8 cellular contexts compared by ENCODE assay signal in genomic region chr5:172835246-172836030, GRCh38.
DNase-seq lines count a peak whose midpoint lies in the region; ATAC-seq and TF ChIP-seq lines count a peak whose summit lies in the region.

No MANE protein-coding gene starts in this region.

- H3K27ac Mint-ChIP-seq in dendritic cell treated with granulocyte-macrophage colony-stimulating factor and Interleukin-4, amounts not matched to agents 40 ng/mL and 50 ng/mL, for 4 days: peak overlapping the region; percentile 89
- peak overlapping the region; percentile 39 to 51 (median 40) for H3K27ac Mint-ChIP-seq in nephron

- H3K9me3 ChIP-seq in BLaER1 (no peaks in the 10 kb centered on the region), KOPT-K1 (ENCODE audit: insufficient read depth, low read length, poor library complexity, severe bottlenecking) (no peaks in the 10 kb centered on the region)

- DNase-seq in GM10248 (ENCODE audit: extremely low spot score) (no peak), hepatic stellate cell (ENCODE audit: low spot score) (no peak), LoVo (ENCODE audit: low spot score) (no peak)

- CTCF ChIA-PET in GM10248 (lab: Yijun Ruan, JAX): interaction anchor here (1.0 to 2.1 kb wide), 9 partner anchors 11 to 119 kb away, joined by 3 to 8 read pairs (median 3); partner anchors contain the start of gene DUSP1

- intact Hi-C loops in dendritic cell treated with granulocyte-macrophage colony-stimulating factor and Interleukin-4, amounts not matched to agents 40 ng/mL and 50 ng/mL, for 4 days (cut with micrococcal nuclease): loop anchor here (5.0 kb wide), 1 partner anchor 37 kb away; no protein-coding TSS in a partner anchor

- H3K27me3 ChIP-seq in BLaER1: no peaks in the 10 kb centered on the region

- peak overlapping the region; percentile 83 for H3K4me3 Mint-ChIP-seq in dendritic cell treated with granulocyte-macrophage colony-stimulating factor and Interleukin-4, amounts not matched to agents 40 ng/mL and 50 ng/mL, for 4 days
- peak overlapping the region; percentile 84 to 90 (median 90) for H3K4me3 Mint-ChIP-seq in nephron

- H3K4me2 ChIP-seq in BLaER1: peak overlapping the region; percentile 99

- no peaks in the 10 kb centered on the region for H3K27me3 Mint-ChIP-seq in dendritic cell treated with granulocyte-macrophage colony-stimulating factor and Interleukin-4, amounts not matched to agents 40 ng/mL and 50 ng/mL, for 4 days
- H3K27me3 Mint-ChIP-seq in nephron (ENCODE audit: low read depth): no peaks in the 10 kb centered on the region

- no peak for TF ChIP-seq CTCF in nephron (IDR thresholded peaks at IDR 0.05; ENCODE audit: unreplicated experiment in 3 of 3)
- no peak for TF ChIP-seq CTCF in GM10248 (IDR thresholded peaks at IDR 0.05; ENCODE audit: control extremely low read depth, extremely low read depth, low read depth, missing control alignments)

- H3K4me3 ChIP-seq in BLaER1: peak overlapping the region; percentile 83

- peaks cover 77% of the 10 kb centered on the region for H3K4me1 ChIP-seq in BLaER1

- H3K4me1 Mint-ChIP-seq in dendritic cell treated with granulocyte-macrophage colony-stimulating factor and Interleukin-4, amounts not matched to agents 40 ng/mL and 50 ng/mL, for 4 days (ENCODE audit: low read depth): peaks cover 67% of the 10 kb centered on the region
- peaks cover 48% of the 10 kb centered on the region for H3K4me1 Mint-ChIP-seq in nephron

- H3K9me3 Mint-ChIP-seq in dendritic cell treated with granulocyte-macrophage colony-stimulating factor and Interleukin-4, amounts not matched to agents 40 ng/mL and 50 ng/mL, for 4 days: no peaks in the 10 kb centered on the region
- no peaks in the 10 kb centered on the region for H3K9me3 Mint-ChIP-seq in nephron

- peak overlapping the region; percentile 94 for H3K9ac ChIP-seq in BLaER1

- peaks cover 15% of the 10 kb centered on the region for H3K36me3 Mint-ChIP-seq in dendritic cell treated with granulocyte-macrophage colony-stimulating factor and Interleukin-4, amounts not matched to agents 40 ng/mL and 50 ng/mL, for 4 days (ENCODE audit: low read depth)
- H3K36me3 Mint-ChIP-seq in nephron (ENCODE audit: low read depth): no peaks in the 10 kb centered on the region

- no peak for ATAC-seq in GM18909 (IDR thresholded peaks at IDR 0.05; ENCODE audit: poor library complexity, unreplicated experiment)

- H4K20me1 ChIP-seq in BLaER1: no peaks in the 10 kb centered on the region

- H3K27ac ChIP-seq in BLaER1 (peak overlapping the region; percentile 93), KOPT-K1 (ENCODE audit: low read depth, low read length, poor library complexity, severe bottlenecking) (peak overlapping the region; percentile 91)

- POLR2A ChIA-PET in GM10248 (lab: Yijun Ruan, JAX): interaction anchor here (0.8 to 2.6 kb wide), 3 partner anchors 58 to 65 kb away, joined by 3 to 12 read pairs (median 4); partner anchors contain the start of gene DUSP1

- H3K36me3 ChIP-seq in BLaER1 (peaks cover 32% of the 10 kb centered on the region), KOPT-K1 (ENCODE audit: insufficient read depth, low read length) (peaks cover 16% of the 10 kb centered on the region)
